ENCODE assay signal across 20 cellular contexts in genomic region chr1:30514945-30515344, GRCh38.
DNase-seq lines count a peak whose midpoint lies in the region; ATAC-seq and TF ChIP-seq lines count a peak whose summit lies in the region.
"Had no signal": no experiment of that assay in that cellular context is flagged by ENCODE, and none has a peak within 500 bp of the region (broad histone marks: within the 10 kb centered on the region; RNA-seq: fewer than 3 reads in every experiment).

No MANE protein-coding gene starts in this region.

- DNase-seq in right atrium auricular region (ENCODE audit: low spot score), result peak; percentile 28
- no peak for DNase-seq in Right ventricle myocardium inferior (ENCODE audit: missing footprints)
- peak; percentile 61 for DNase-seq in coronary artery (ENCODE audit: low spot score)
- DNase-seq in osteocyte (ENCODE audit: extremely low spot score, unreplicated experiment), result peak; percentile 63
- peak; percentile 45 for DNase-seq in type B pancreatic cell (ENCODE audit: extremely low spot score, unreplicated experiment)
- no peak for DNase-seq in H4 (ENCODE audit: low spot score)
- DNase-seq: H7, KG1, NCI-H1092, NCI-H1436 treated with DMSO at 0.1 percent for 48 hours, NCI-H1930, NCI-H510A, NCI-H748 treated with DMSO at 0.1 percent for 48 hours, PC-9, RPMI8226, SHP77 treated with DMSO at 0.1 percent for 48 hours had no signal

- H3K4me3 Mint-ChIP-seq in osteocyte (ENCODE audit: unreplicated experiment) (no peak overlapping the region), type B pancreatic cell (no peak overlapping the region)
- no peak overlapping the region for H3K4me3 Mint-ChIP-seq in stimulated activated memory B cell treated with anti-CD40 and anti-IgM and Interleukin-4, amounts not matched to agents 10 μg/mL and 1 μg/mL and 100 μg/mL, for 72 hours
- H3K4me3 Mint-ChIP-seq: B cell, CD14-positive monocyte had no signal

- no peak overlapping the region for H3K4me3 ChIP-seq in right atrium auricular region
- no peak overlapping the region for H3K4me3 ChIP-seq in coronary artery
- H3K4me3 ChIP-seq: PC-9 had no signal

- no peaks in the 10 kb centered on the region for H3K4me1 ChIP-seq in right atrium auricular region

- H3K9me3 Mint-ChIP-seq in osteocyte (ENCODE audit: unreplicated experiment), result no peaks in the 10 kb centered on the region
- H3K9me3 Mint-ChIP-seq in type B pancreatic cell, result no peaks in the 10 kb centered on the region
- H3K9me3 Mint-ChIP-seq in stimulated activated memory B cell treated with anti-CD40 and anti-IgM and Interleukin-4, amounts not matched to agents 10 μg/mL and 1 μg/mL and 100 μg/mL, for 72 hours, result no peaks in the 10 kb centered on the region

- H3K36me3 Mint-ChIP-seq in osteocyte (ENCODE audit: unreplicated experiment), result no peaks in the 10 kb centered on the region
- H3K36me3 Mint-ChIP-seq in type B pancreatic cell, result no peaks in the 10 kb centered on the region
- no peaks in the 10 kb centered on the region for H3K36me3 Mint-ChIP-seq in stimulated activated memory B cell treated with anti-CD40 and anti-IgM and Interleukin-4, amounts not matched to agents 10 μg/mL and 1 μg/mL and 100 μg/mL, for 72 hours
- H3K36me3 Mint-ChIP-seq: CD14-positive monocyte had no signal

- no peaks in the 10 kb centered on the region for H3K36me3 ChIP-seq in right atrium auricular region

- intact Hi-C loops in Right ventricle myocardium inferior (cut with DNase I), result no loop called here

- TF ChIP-seq CTCF in right atrium auricular region (IDR thresholded peaks at IDR 0.05), result no peak
- TF ChIP-seq CTCF in coronary artery (IDR thresholded peaks at IDR 0.05), result no peak
- no peak for TF ChIP-seq CTCF in osteocyte (IDR thresholded peaks at IDR 0.05)
- TF ChIP-seq CTCF in type B pancreatic cell (conservative IDR thresholded peaks at IDR 0.05), result no peak

- ATAC-seq in Right ventricle myocardium inferior (no peak), GM19351 (IDR thresholded peaks at IDR 0.05; ENCODE audit: unreplicated experiment) (no peak)
- ATAC-seq in stimulated activated memory B cell treated with anti-CD40 and anti-IgM and Interleukin-4, amounts not matched to agents 10 μg/mL and 1 μg/mL and 100 μg/mL, for 72 hours, result no peak

- H3K9me3 ChIP-seq in right atrium auricular region, result no peaks in the 10 kb centered on the region

- H3K4me1 Mint-ChIP-seq in osteocyte (ENCODE audit: unreplicated experiment) (no peaks in the 10 kb centered on the region), type B pancreatic cell (ENCODE audit: unreplicated experiment) (peaks cover 4% of the 10 kb centered on the region)
- no peaks in the 10 kb centered on the region for H3K4me1 Mint-ChIP-seq in stimulated activated memory B cell treated with anti-CD40 and anti-IgM and Interleukin-4, amounts not matched to agents 10 μg/mL and 1 μg/mL and 100 μg/mL, for 72 hours
- H3K4me1 Mint-ChIP-seq: B cell, CD14-positive monocyte had no signal

- H3K27me3 Mint-ChIP-seq in osteocyte (ENCODE audit: unreplicated experiment), result no peaks in the 10 kb centered on the region
- peaks cover 3% of the 10 kb centered on the region for H3K27me3 Mint-ChIP-seq in type B pancreatic cell
- peaks cover 27% of the 10 kb centered on the region for H3K27me3 Mint-ChIP-seq in stimulated activated memory B cell treated with anti-CD40 and anti-IgM and Interleukin-4, amounts not matched to agents 10 μg/mL and 1 μg/mL and 100 μg/mL, for 72 hours

- no peak overlapping the region for H3K27ac ChIP-seq in right atrium auricular region
- no peak overlapping the region for H3K27ac ChIP-seq in coronary artery
- H3K27ac ChIP-seq: PC-9 had no signal

- H3K27me3 ChIP-seq in right atrium auricular region, result no peaks in the 10 kb centered on the region

- H3K27ac Mint-ChIP-seq in osteocyte (ENCODE audit: unreplicated experiment) (no peak overlapping the region), type B pancreatic cell (no peak overlapping the region)
- no peak overlapping the region for H3K27ac Mint-ChIP-seq in stimulated activated memory B cell treated with anti-CD40 and anti-IgM and Interleukin-4, amounts not matched to agents 10 μg/mL and 1 μg/mL and 100 μg/mL, for 72 hours
- H3K27ac Mint-ChIP-seq: B cell had no signal

Comparison
In these comparisons a context has a peak if more than half of its experiments do, and no peak if none do; other contexts are left out.
1. DNase-seq: peak in right atrium auricular region (single experiment), coronary artery (single experiment), osteocyte (single experiment) and type B pancreatic cell (single experiment); none in Right ventricle myocardium inferior (single experiment) and H4 (single experiment).